ENCODE assay signal across 14 cellular contexts in genomic region chr10:98430427-98430826, GRCh38. TPM values are rescaled to one million over a fixed set of nuclear protein-coding genes. Genes with fewer than 3 reads are reported as not detected.
DNase-seq lines count a peak whose midpoint lies in the region; ATAC-seq and TF ChIP-seq lines count a peak whose summit lies in the region.
"Had no signal": no experiment of that assay in that cellular context is flagged by ENCODE, and none has a peak within 500 bp of the region (broad histone marks: within the 10 kb centered on the region; RNA-seq: fewer than 3 reads in every experiment).

No MANE protein-coding gene starts in this region.

- no peak overlapping the region for H3K4me3 Mint-ChIP-seq in activated CD8-positive, alpha-beta memory T cell treated with anti-CD3 and anti-CD28 coated beads, Interleukin-2, amount 10 ng/mL, durations not matched to agents 7 days and 5 days
- no peak overlapping the region for H3K4me3 Mint-ChIP-seq in osteocyte (ENCODE audit: unreplicated experiment)
- H3K4me3 Mint-ChIP-seq: CD4-positive, CD25-positive, alpha-beta regulatory T cell; HFFc6 had no signal

- no peak overlapping the region for H3K27ac Mint-ChIP-seq in activated CD8-positive, alpha-beta memory T cell treated with anti-CD3 and anti-CD28 coated beads, Interleukin-2, amount 10 ng/mL, durations not matched to agents 7 days and 5 days
- H3K27ac Mint-ChIP-seq in osteocyte (ENCODE audit: unreplicated experiment) = no peak overlapping the region
- H3K27ac Mint-ChIP-seq: HFFc6 had no signal

- no peak for ATAC-seq in activated CD8-positive, alpha-beta memory T cell treated with anti-CD3 and anti-CD28 coated beads, Interleukin-2, amount 10 ng/mL, durations not matched to agents 7 days and 5 days
- no peak for ATAC-seq in GM18868 (IDR thresholded peaks at IDR 0.05; ENCODE audit: unreplicated experiment)
- ATAC-seq: HepG2 had no signal

- CTCF ChIA-PET in activated CD8-positive, alpha-beta memory T cell treated with anti-CD3 and anti-CD28 coated beads, Interleukin-2, amount 10 ng/mL, durations not matched to agents 7 days and 5 days (lab: Charles Lee) = no interaction called here

- TF ChIP-seq CTCF in osteocyte (IDR thresholded peaks at IDR 0.05) = no peak

- peaks cover 2% of the 10 kb centered on the region for H3K9me3 Mint-ChIP-seq in activated CD8-positive, alpha-beta memory T cell treated with anti-CD3 and anti-CD28 coated beads, Interleukin-2, amount 10 ng/mL, durations not matched to agents 7 days and 5 days (ENCODE audit: low read depth)
- H3K9me3 Mint-ChIP-seq in osteocyte (ENCODE audit: unreplicated experiment) = peaks cover 5% of the 10 kb centered on the region

- peaks cover 51% of the 10 kb centered on the region for H3K36me3 Mint-ChIP-seq in activated CD8-positive, alpha-beta memory T cell treated with anti-CD3 and anti-CD28 coated beads, Interleukin-2, amount 10 ng/mL, durations not matched to agents 7 days and 5 days
- H3K36me3 Mint-ChIP-seq in osteocyte (ENCODE audit: unreplicated experiment) = peaks cover 44% of the 10 kb centered on the region

- DNase-seq in activated CD8-positive, alpha-beta memory T cell treated with anti-CD3 and anti-CD28 coated beads, Interleukin-2, amount 10 ng/mL, durations not matched to agents 7 days and 5 days = peak; percentile 19
- no peak for DNase-seq in activated CD8-positive, alpha-beta memory T cell treated with anti-CD3 and anti-CD28 coated beads, Interleukin-2, amount 50 U/mL, for 48 hours
- DNase-seq in AG20443 (ENCODE audit: low spot score) (peak; percentile 5), ecto neural progenitor cell (ENCODE audit: low spot score) (peak; percentile 16), osteocyte (ENCODE audit: extremely low spot score, unreplicated experiment) (peak; percentile 80)
- no peak for DNase-seq in effector CD8-positive, alpha-beta T cell (lab: John Stamatoyannopoulos, UW)
- DNase-seq: 8988T; CD4-positive, CD25-positive, alpha-beta regulatory T cell; DMS53; GF-D8; HCEC 1CT; HFFc6 had no signal

- H3K4me1 Mint-ChIP-seq in activated CD8-positive, alpha-beta memory T cell treated with anti-CD3 and anti-CD28 coated beads, Interleukin-2, amount 10 ng/mL, durations not matched to agents 7 days and 5 days = no peaks in the 10 kb centered on the region
- no peaks in the 10 kb centered on the region for H3K4me1 Mint-ChIP-seq in osteocyte (ENCODE audit: unreplicated experiment)
- H3K4me1 Mint-ChIP-seq: CD4-positive, CD25-positive, alpha-beta regulatory T cell had no signal

- H3K27me3 Mint-ChIP-seq in activated CD8-positive, alpha-beta memory T cell treated with anti-CD3 and anti-CD28 coated beads, Interleukin-2, amount 10 ng/mL, durations not matched to agents 7 days and 5 days = no peaks in the 10 kb centered on the region
- H3K27me3 Mint-ChIP-seq in osteocyte (ENCODE audit: unreplicated experiment) = no peaks in the 10 kb centered on the region
- H3K27me3 Mint-ChIP-seq: CD4-positive, CD25-positive, alpha-beta regulatory T cell had no signal

RNA-seq across cellular contexts. Expression of gene PYROXD2, which starts 15.4 kb away (rescaled TPM):
- 1 to 10 TPM; 5.1 to 7.5 TPM for total RNA-seq in activated CD8-positive, alpha-beta memory T cell treated with anti-CD3 and anti-CD28 coated beads, Interleukin-2, amount 10 ng/mL, durations not matched to agents 7 days and 5 days
- 4.6 and 4.8 TPM in 2 replicates for total RNA-seq in osteocyte

RNA-seq across cellular contexts. Expression of gene HPS1, which starts 16.3 kb away (rescaled TPM):
- 10 to 100 TPM; 72.0 to 99.5 TPM for total RNA-seq in activated CD8-positive, alpha-beta memory T cell treated with anti-CD3 and anti-CD28 coated beads, Interleukin-2, amount 10 ng/mL, durations not matched to agents 7 days and 5 days
- total RNA-seq in osteocyte = 61.9 and 67.1 TPM in 2 replicates

Comparison
In these comparisons a context has a peak if more than half of its experiments do, and no peak if none do; other contexts are left out.
1. DNase-seq: peak in activated CD8-positive, alpha-beta memory T cell treated with anti-CD3 and anti-CD28 coated beads, Interleukin-2, amount 10 ng/mL, durations not matched to agents 7 days and 5 days (single experiment), AG20443 (single experiment), ecto neural progenitor cell (single experiment) and osteocyte (single experiment); none in activated CD8-positive, alpha-beta memory T cell treated with anti-CD3 and anti-CD28 coated beads, Interleukin-2, amount 50 U/mL, for 48 hours (single experiment) and effector CD8-positive, alpha-beta T cell (single experiment).